Comparison of ENCODE assay signal across 8 cellular contexts in genomic region chr4:152784490-152785195, GRCh38. TPM values are rescaled to one million over a fixed set of nuclear protein-coding genes. Genes with fewer than 3 reads are reported as not detected.
DNase-seq lines count a peak whose midpoint lies in the region; ATAC-seq and TF ChIP-seq lines count a peak whose summit lies in the region.

No MANE protein-coding gene starts in this region.

- no peak for TF ChIP-seq CTCF in CD4-positive, alpha-beta T cell (IDR thresholded peaks at IDR 0.05)
- TF ChIP-seq CTCF in HFFc6 (IDR thresholded peaks at IDR 0.05) (peak; percentile 60), upper lobe of left lung (IDR thresholded peaks at IDR 0.05) (no peak), adrenal gland (IDR thresholded peaks at IDR 0.05) (no peak)

- no peaks in the 10 kb centered on the region for H3K9me3 Mint-ChIP-seq in CD4-positive, alpha-beta T cell
- H3K9me3 Mint-ChIP-seq in HFFc6, result no peaks in the 10 kb centered on the region

- peak overlapping the region; percentile 37 for H3K27ac Mint-ChIP-seq in CD4-positive, alpha-beta T cell
- H3K27ac Mint-ChIP-seq in HFFc6 (peak overlapping the region; percentile 51; the same call in 1 of the 2 replicates), T-helper 17 cell (peak overlapping the region; percentile 19)

- no peaks in the 10 kb centered on the region for H3K36me3 ChIP-seq in upper lobe of left lung
- no peaks in the 10 kb centered on the region for H3K36me3 ChIP-seq in adrenal gland (replicated peaks in 1 of 2)

- peaks cover 59% of the 10 kb centered on the region for H3K4me1 Mint-ChIP-seq in CD4-positive, alpha-beta T cell (ENCODE audit: low read depth)
- H3K4me1 Mint-ChIP-seq in HFFc6 (ENCODE audit: low read depth) (peaks cover 65% of the 10 kb centered on the region), T-helper 17 cell (peaks cover 42% of the 10 kb centered on the region)

- H3K4me3 ChIP-seq in upper lobe of left lung, result no peak overlapping the region
- H3K4me3 ChIP-seq in adrenal gland, result no peak overlapping the region

- no peaks in the 10 kb centered on the region for H3K27me3 Mint-ChIP-seq in CD4-positive, alpha-beta T cell
- H3K27me3 Mint-ChIP-seq in HFFc6 (ENCODE audit: insufficient read depth), result no peaks in the 10 kb centered on the region
- H3K27me3 Mint-ChIP-seq in T-helper 17 cell, result no peaks in the 10 kb centered on the region

- intact Hi-C loops in CD4-positive, alpha-beta T cell (cut with DNase I, micrococcal nuclease), result loop anchor here in 1 of 2 experiments (5.0 to 10.0 kb wide), 3 partner anchors 247 to 1770 kb away; partner anchors contain the start of genes FBXW7, FHIP1A and LRBA
- intact Hi-C loops in adrenal gland (cut with DNase I), result loop anchor here in 1 of 2 donors (5.0 kb wide), 1 partner anchor 303 kb away; no protein-coding TSS in a partner anchor

- H3K36me3 Mint-ChIP-seq in CD4-positive, alpha-beta T cell (ENCODE audit: low read depth), result peaks cover 8% of the 10 kb centered on the region
- no peaks in the 10 kb centered on the region for H3K36me3 Mint-ChIP-seq in HFFc6 (ENCODE audit: low read depth)
- H3K36me3 Mint-ChIP-seq in T-helper 17 cell (ENCODE audit: low read depth), result peaks cover 3% of the 10 kb centered on the region

- peak overlapping the region; percentile 1 for H3K4me3 Mint-ChIP-seq in CD4-positive, alpha-beta T cell
- no peak overlapping the region for H3K4me3 Mint-ChIP-seq in HFFc6
- no peak overlapping the region for H3K4me3 Mint-ChIP-seq in T-helper 17 cell

- no peak for DNase-seq in CD4-positive, alpha-beta T cell
- DNase-seq in HFFc6 (peak; percentile 71), T-helper 17 cell (no peak), left lobe of liver (ENCODE audit: low spot score) (no peak), upper lobe of left lung (no peak), HK-2 (ENCODE audit: unreplicated experiment) (no peak), adrenal gland (no peak)

- WGBS in upper lobe of left lung, 2 donors, result 85 to 95% methylated on average over 4 of the region's 4 CpGs
- WGBS in adrenal gland, 4 donors, result 79 to 89% (median 83%) methylated on average over 4 of the region's 4 CpGs

- POLR2A ChIA-PET in CD4-positive, alpha-beta T cell (lab: Charles Lee), result no interaction called here

- H3K27me3 ChIP-seq in CD4-positive, alpha-beta T cell (ENCODE audit: control insufficient read depth, insufficient read depth, low read length), result no peaks in the 10 kb centered on the region
- no peaks in the 10 kb centered on the region for H3K27me3 ChIP-seq in upper lobe of left lung
- H3K27me3 ChIP-seq in adrenal gland, result no peaks in the 10 kb centered on the region

- no peak for TF ChIP-seq EP300 in upper lobe of left lung (IDR thresholded peaks at IDR 0.05)

- CTCF ChIA-PET in CD4-positive, alpha-beta T cell (lab: Charles Lee), result no interaction called here

- no peak for ATAC-seq in CD4-positive, alpha-beta T cell (ENCODE audit: poor library complexity)
- ATAC-seq in T-helper 17 cell (no peak), left lobe of liver (peak; percentile 28), upper lobe of left lung (ENCODE audit: low FRiP score in 2 of 2) (no peak), HG03469 (IDR thresholded peaks at IDR 0.05; ENCODE audit: unreplicated experiment) (no peak)

- H3K4me1 ChIP-seq in upper lobe of left lung (peaks cover 20 to 28% (median 24%) of the 10 kb centered on the region in 4 donors), adrenal gland (replicated peaks in 1 of 2) (peaks cover 6 to 30% of the 10 kb centered on the region in 2 donors)

- TF ChIP-seq POLR2A in upper lobe of left lung (IDR thresholded peaks at IDR 0.05) (no peak), adrenal gland (IDR thresholded peaks at IDR 0.05) (no peak)

- no peak overlapping the region for H3K27ac ChIP-seq in CD4-positive, alpha-beta T cell (ENCODE audit: low read depth, low read length)
- H3K27ac ChIP-seq in upper lobe of left lung (no peak overlapping the region), adrenal gland (no peak overlapping the region)

- no peaks in the 10 kb centered on the region for H3K9me3 ChIP-seq in CD4-positive, alpha-beta T cell (ENCODE audit: control insufficient read depth, low read length)
- H3K9me3 ChIP-seq in T-helper 17 cell (ENCODE audit: control insufficient read depth, low read length, poor library complexity, severe bottlenecking) (no peaks in the 10 kb centered on the region), upper lobe of left lung (no peaks in the 10 kb centered on the region), adrenal gland (replicated peaks in 1 of 3) (no peaks in the 10 kb centered on the region)

RNA-seq across cellular contexts. Expression of gene ARFIP1, which starts 4.9 kb away (rescaled TPM):
- total RNA-seq in CD4-positive, alpha-beta T cell, result 1 to 10 TPM; 2.6 to 3.0 TPM
- 10 to 100 TPM; 34.8 to 44.3 (median 37.7) TPM for total RNA-seq in HFFc6 (2021; fragmentation: NEBNext Ultra II Directional; extraction: Animal tissue kit (Norgen Biotek cat#: 25700))
- 10 to 100 TPM in 1 of 2 donors, 1 to 10 TPM in 1; 6.1 to 14.3 TPM for total RNA-seq in T-helper 17 cell
- total RNA-seq in left lobe of liver, result 9.0 TPM
- 10 to 100 TPM; 17.8 to 54.0 (median 30.4) TPM for total RNA-seq in upper lobe of left lung
- 10 to 100 TPM; 19.1 to 33.5 (median 28.3) TPM for total RNA-seq in adrenal gland
- 10 to 100 TPM; 15.2 to 43.3 (median 23.8) TPM for polyA plus RNA-seq in adrenal gland

RNA-seq across cellular contexts. Expression of gene TIGD4, which starts 5.1 kb away (rescaled TPM):
- under 1 TPM in 1 of 2 experiments, not detected in 1; 0.22 TPM for total RNA-seq in CD4-positive, alpha-beta T cell
- under 1 TPM in 2 of 6 experiments, not detected in 4; 0.07 to 0.08 TPM for total RNA-seq in HFFc6 (2021; fragmentation: NEBNext Ultra II Directional; extraction: Animal tissue kit (Norgen Biotek cat#: 25700))
- total RNA-seq in T-helper 17 cell (under 1 TPM; 0.13 to 0.40 TPM), left lobe of liver (0.08 TPM), upper lobe of left lung (1 to 10 TPM in 2 of 6 donors, under 1 TPM in 3, not detected in 1; 0.15 to 2.5 (median 0.67) TPM), adrenal gland (1 to 10 TPM in 1 of 8 donors, under 1 TPM in 6, not detected in 1; 0.28 to 2.0 (median 0.34) TPM)
- under 1 TPM; 0.08 to 0.60 (median 0.10) TPM for polyA plus RNA-seq in adrenal gland
